ENCODE assay signal across 8 cellular contexts in genomic region chr18:43061318-43061717, GRCh38. TPM values are rescaled to one million over a fixed set of nuclear protein-coding genes. Genes with fewer than 3 reads are reported as not detected.
"Had no signal": no experiment of that assay in that cellular context is flagged by ENCODE, and none has a peak within 500 bp of the region (broad histone marks: within the 10 kb centered on the region; RNA-seq: fewer than 3 reads in every experiment).

No MANE protein-coding gene starts in this region.

- H3K4me3 ChIP-seq: GM23338, K562 had no signal

- H3K4me2 ChIP-seq: GM23338 had no signal

- H2AFZ ChIP-seq: GM23338 had no signal

- H3K27ac ChIP-seq: HL-60 had no signal

- DNase-seq: H7, HCEC 1CT, IMR-90, KG1 had no signal

- FAIRE-seq: K562 had no signal

- ATAC-seq: GM23338, K562 had no signal

RNA-seq across cellular contexts. Expression of gene RIT2, which starts 54.2 kb away (rescaled TPM):
- total RNA-seq: HT1080, IMR-90, K562 had no signal
- polyA plus RNA-seq: IMR-90, K562 had no signal
